Comparison of ENCODE assay signal across 14 cellular contexts in the genomic region with DNA sequence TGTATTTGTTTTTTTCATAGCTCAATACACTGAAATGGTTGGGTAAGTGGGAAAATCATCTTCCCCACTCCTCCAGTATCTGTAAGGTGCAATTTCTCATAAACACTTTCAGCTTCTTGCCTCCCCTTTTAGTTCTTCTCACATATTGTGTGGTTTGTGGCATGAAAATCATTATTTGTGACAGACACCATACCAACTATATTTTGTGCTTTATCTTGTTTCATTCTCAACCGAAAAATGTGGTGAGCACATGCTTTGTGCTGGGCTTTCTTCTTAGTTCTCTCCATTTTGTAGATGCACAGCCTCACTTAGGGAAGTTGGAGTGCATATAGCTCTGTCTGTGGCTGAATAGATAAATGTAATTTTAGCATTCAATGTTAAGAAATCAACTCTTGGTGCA. TPM values are rescaled to one million over a fixed set of nuclear protein-coding genes. Genes with fewer than 3 reads are reported as not detected.
"Had no signal": no experiment of that assay in that cellular context is flagged by ENCODE, and none has a peak within 500 bp of the region (broad histone marks: within the 10 kb centered on the region; RNA-seq: fewer than 3 reads in every experiment).

No MANE protein-coding gene starts in this region.

- H3K36me3 ChIP-seq: colonic mucosa, thoracic aorta, WERI-Rb-1 had no signal

- ATAC-seq: activated CD4-positive, alpha-beta T cell treated with anti-CD3 and anti-CD28 coated beads for 36 hours; stimulated activated naive CD8-positive, alpha-beta T cell treated with anti-CD3 and anti-CD28 coated beads, Interleukin-15, amount 100 ng/mL, for 72 hours had no signal

- H3K27me3 Mint-ChIP-seq: activated CD4-positive, alpha-beta T cell treated with anti-CD3 and anti-CD28 coated beads for 36 hours; activated T-cell treated with anti-CD3 and anti-CD28 coated beads, Interleukin-2, amount 50 U/mL, for 24 hours; stimulated activated naive CD8-positive, alpha-beta T cell treated with anti-CD3 and anti-CD28 coated beads, Interleukin-15, amount 100 ng/mL, for 72 hours had no signal

- H3K4me3 Mint-ChIP-seq: activated CD4-positive, alpha-beta T cell treated with anti-CD3 and anti-CD28 coated beads for 36 hours; activated T-cell treated with anti-CD3 and anti-CD28 coated beads, Interleukin-2, amount 50 U/mL, for 24 hours had no signal

- H3K27me3 ChIP-seq: colonic mucosa had no signal

- H3K9me3 ChIP-seq: colonic mucosa, left ventricle myocardium inferior, thoracic aorta had no signal

- FAIRE-seq: astrocyte, kidney, urothelium cell line had no signal

- H3K4me1 ChIP-seq: colonic mucosa had no signal

- DNase-seq: activated CD4-positive, alpha-beta T cell treated with anti-CD3 and anti-CD28 coated beads for 36 hours; activated effector memory CD4-positive, alpha-beta T cell treated with anti-CD3 and anti-CD28 coated beads, Interleukin-2, amount 50 U/mL, for 16 hours; activated T-cell treated with anti-CD3 and anti-CD28 coated beads, Interleukin-2, amount 50 U/mL, for 24 hours; colonic mucosa; kidney; left ventricle myocardium inferior; mesenchymal stem cell; stimulated activated CD4-positive, alpha-beta T cell treated with anti-CD3 and anti-CD28 coated beads, Interleukin-12 subunit alpha, Interleukin-12 subunit beta, amount 100 ng/mL, for 4 hours; stimulated activated naive CD8-positive, alpha-beta T cell treated with anti-CD3 and anti-CD28 coated beads, Interleukin-15, amount 100 ng/mL, for 72 hours; WERI-Rb-1 had no signal

- H3K9me3 Mint-ChIP-seq: activated T-cell treated with anti-CD3 and anti-CD28 coated beads, Interleukin-2, amount 50 U/mL, for 24 hours; stimulated activated naive CD8-positive, alpha-beta T cell treated with anti-CD3 and anti-CD28 coated beads, Interleukin-15, amount 100 ng/mL, for 72 hours had no signal

- H3K27ac ChIP-seq: colonic mucosa, left ventricle myocardium inferior, thoracic aorta, WERI-Rb-1 had no signal

- H3K27ac Mint-ChIP-seq: activated CD4-positive, alpha-beta T cell treated with anti-CD3 and anti-CD28 coated beads for 36 hours; activated T-cell treated with anti-CD3 and anti-CD28 coated beads, Interleukin-2, amount 50 U/mL, for 24 hours; stimulated activated naive CD8-positive, alpha-beta T cell treated with anti-CD3 and anti-CD28 coated beads, Interleukin-15, amount 100 ng/mL, for 72 hours had no signal

- H3K4me3 ChIP-seq: colonic mucosa, left ventricle myocardium inferior, thoracic aorta had no signal

RNA-seq across cellular contexts. Expression of gene ANXA2R, which starts 6.4 kb away (rescaled TPM):
- polyA plus RNA-seq: neural cell had no signal
